1 cellular context compared by ENCODE assay signal in the genomic region with DNA sequence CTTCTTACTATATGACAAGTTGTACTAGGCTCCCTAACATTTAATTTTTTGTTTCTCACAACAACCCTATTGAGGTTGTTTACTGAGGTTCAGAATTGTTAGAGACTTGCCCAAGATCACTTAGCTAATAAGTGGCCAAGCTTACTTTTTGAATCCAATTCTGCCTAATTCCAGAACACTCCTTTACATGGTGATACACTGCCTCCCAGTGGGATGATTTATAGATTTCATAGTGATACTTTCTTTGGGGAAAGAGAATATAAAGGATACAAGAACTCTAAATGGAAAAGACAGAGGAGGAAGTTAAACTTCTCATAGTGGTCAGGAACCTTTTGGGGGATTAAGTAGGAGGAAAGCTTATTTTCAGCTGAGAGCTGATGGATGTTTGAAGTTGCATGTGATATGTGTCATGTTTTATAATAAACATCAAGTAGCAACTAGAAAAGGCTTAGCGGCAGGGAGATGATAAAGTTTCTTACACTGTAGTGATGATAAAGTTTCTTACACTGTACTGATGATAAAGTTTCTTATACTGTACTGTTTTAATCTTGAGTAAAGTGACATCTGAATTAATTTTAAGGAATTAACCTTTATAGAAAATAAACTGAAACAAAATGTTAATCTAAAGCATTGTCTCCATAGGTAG.
TF ChIP-seq lines count a peak whose summit lies in the region.

No MANE protein-coding gene starts in this region.

TF ChIP-seq in IMR-90, 13 proteins besides CTCF, POLR2A, EP300 and RAD21:
- no peak for TF ChIP-seq ELK1 (IDR thresholded peaks at IDR 0.05; ENCODE audit: borderline replicate concordance, low read depth, low read length)
- peak; percentile 44; the same call in 1 of the 2 replicates for TF ChIP-seq SMC3 (IDR thresholded peaks at IDR 0.05; ENCODE audit: low read depth, low read length)
TF ChIP-seq in IMR-90: peak in this region for 1.
